1 cellular context compared by ENCODE assay signal in genomic region chr1:44701141-44701573, GRCh38.
TF ChIP-seq lines count a peak whose summit lies in the region.

No MANE protein-coding gene starts in this region.

TF ChIP-seq in HepG2, 621 proteins besides CTCF, POLR2A, EP300 and RAD21 (continued from another document and continues in another):
- TF ChIP-seq ZBTB10 (CRISPR knock-in tag; IDR thresholded peaks at IDR 0.05; ENCODE audit: borderline replicate concordance) (no peak), ATM (IDR thresholded peaks at IDR 0.05; ENCODE audit: borderline replicate concordance) (no peak), TBP (CRISPR knock-in tag; IDR thresholded peaks at IDR 0.05) (no peak), ZNF24 (IDR thresholded peaks at IDR 0.05) (no peak), PRDM10 (CRISPR knock-in tag; IDR thresholded peaks at IDR 0.05; ENCODE audit: low read depth) (no peak), ZNF773 (CRISPR knock-in tag; IDR thresholded peaks at IDR 0.05; ENCODE audit: borderline replicate concordance) (no peak), RCOR2 (CRISPR knock-in tag; IDR thresholded peaks at IDR 0.05) (peak; percentile 65; the same call in 1 of the 2 replicates), ZUFSP (CRISPR knock-in tag; IDR thresholded peaks at IDR 0.05; ENCODE audit: borderline replicate concordance) (no peak), TARDBP (CRISPR knock-in tag; IDR thresholded peaks at IDR 0.05) (peak; percentile 74; the same call in 1 of the 2 replicates), ARID4A (CRISPR knock-in tag; IDR thresholded peaks at IDR 0.05; ENCODE audit: borderline replicate concordance) (no peak; the same call in 1 of the 2 replicates), GLI4 (CRISPR knock-in tag; IDR thresholded peaks at IDR 0.05; ENCODE audit: borderline replicate concordance) (no peak), SRSF4 (IDR thresholded peaks at IDR 0.05; ENCODE audit: low read depth, low read length, poor library complexity, severe bottlenecking) (no peak), ZMYM2 (CRISPR knock-in tag; IDR thresholded peaks at IDR 0.05) (no peak), SNAPC2 (CRISPR knock-in tag; IDR thresholded peaks at IDR 0.05) (0 out of 2 replicates have a peak, but pooled peaks have one; percentile 50), ETS1 (CRISPR knock-in tag; IDR thresholded peaks at IDR 0.05) (no peak), NCOA1 (CRISPR knock-in tag; IDR thresholded peaks at IDR 0.05) (no peak), SMAD1 (CRISPR knock-in tag; IDR thresholded peaks at IDR 0.05; ENCODE audit: borderline replicate concordance, low read depth) (no peak), ZNF280D (CRISPR knock-in tag; IDR thresholded peaks at IDR 0.05) (no peak), HDAC1 (CRISPR knock-in tag; IDR thresholded peaks at IDR 0.05) (peak; percentile 54; the same call in 1 of the 2 replicates), ZNF607 (CRISPR knock-in tag; IDR thresholded peaks at IDR 0.05; ENCODE audit: borderline replicate concordance) (no peak), PITX1 (CRISPR knock-in tag; IDR thresholded peaks at IDR 0.05) (peak; percentile 98), HNRNPLL (IDR thresholded peaks at IDR 0.05; ENCODE audit: low read depth, low read length, poor library complexity, severe bottlenecking) (no peak), ZNF7 (CRISPR knock-in tag; IDR thresholded peaks at IDR 0.05) (peak; percentile 86), KDM4B (CRISPR knock-in tag; IDR thresholded peaks at IDR 0.05) (no peak), MED13 (CRISPR knock-in tag; IDR thresholded peaks at IDR 0.05) (no peak), MAFK (conservative IDR thresholded peaks at IDR 0.05 in 1 of 2, IDR thresholded peaks at IDR 0.05 in 1 of 2; ENCODE audit: low read length in 2 of 2) (no peak), ZNF414 (CRISPR knock-in tag; IDR thresholded peaks at IDR 0.05) (no peak), MAF1 (CRISPR knock-in tag; IDR thresholded peaks at IDR 0.05; ENCODE audit: borderline replicate concordance) (no peak), ZNF775 (CRISPR knock-in tag; IDR thresholded peaks at IDR 0.05; ENCODE audit: borderline replicate concordance) (0 out of 2 replicates have a peak, but pooled peaks have one; percentile 26), ETV6 (CRISPR knock-in tag; conservative IDR thresholded peaks at IDR 0.05) (no peak), HOMEZ (CRISPR knock-in tag; IDR thresholded peaks at IDR 0.05; ENCODE audit: low read depth) (peak; percentile 53; the same call in 1 of the 2 replicates), ZNF878 (CRISPR knock-in tag; IDR thresholded peaks at IDR 0.05) (peak; percentile 30), ZBTB20 (CRISPR knock-in tag; IDR thresholded peaks at IDR 0.05; ENCODE audit: borderline replicate concordance, low read depth) (no peak), ZSCAN9 (CRISPR knock-in tag; IDR thresholded peaks at IDR 0.05; ENCODE audit: borderline replicate concordance) (no peak), ZNF615 (CRISPR knock-in tag; IDR thresholded peaks at IDR 0.05; ENCODE audit: borderline replicate concordance) (no peak), PHB2 (IDR thresholded peaks at IDR 0.05; ENCODE audit: partially characterized antibody) (no peak), MBNL3 (CRISPR knock-in tag; conservative IDR thresholded peaks at IDR 0.05) (no peak), IRX3 (CRISPR knock-in tag; IDR thresholded peaks at IDR 0.05; ENCODE audit: borderline replicate concordance, low read depth) (no peak), IRF2 (CRISPR knock-in tag; IDR thresholded peaks at IDR 0.05) (no peak), HOXD1 (CRISPR knock-in tag; IDR thresholded peaks at IDR 0.05) (no peak), TEAD3 (CRISPR knock-in tag; optimal IDR thresholded peaks at IDR 0.05; ENCODE audit: borderline replicate concordance) (peak; percentile 42), TCF7L2 (IDR thresholded peaks at IDR 0.05; ENCODE audit: low read depth, low read length) (peak; percentile 82), ZNF44 (CRISPR knock-in tag; IDR thresholded peaks at IDR 0.05) (no peak), CCAR2 (optimal IDR thresholded peaks at IDR 0.05; ENCODE audit: low read depth, low read length) (no peak), HOXA3 (CRISPR knock-in tag; IDR thresholded peaks at IDR 0.05) (peak; percentile 32; the same call in 1 of the 2 replicates), CREBL2 (CRISPR knock-in tag; IDR thresholded peaks at IDR 0.05; ENCODE audit: borderline replicate concordance) (no peak), SPEN (CRISPR knock-in tag; IDR thresholded peaks at IDR 0.05; ENCODE audit: low read depth) (no peak)
